ENCODE assay signal across 8 cellular contexts in genomic region chr5:95808686-95809413, GRCh38. TPM values are rescaled to one million over a fixed set of nuclear protein-coding genes. Genes with fewer than 3 reads are reported as not detected.
A peak's percentile ranks its signal among the peaks of the same experiment; 100 is the strongest.
DNase-seq lines count a peak whose midpoint lies in the region; ATAC-seq and TF ChIP-seq lines count a peak whose summit lies in the region.

No MANE protein-coding gene starts in this region.

- no peak for TF ChIP-seq CTCF in mucosa of descending colon (IDR thresholded peaks at IDR 0.05)

- no peaks in the 10 kb centered on the region for H3K27me3 Mint-ChIP-seq in central memory CD8-positive, alpha-beta T cell

- no peaks in the 10 kb centered on the region for H3K9me3 ChIP-seq in mucosa of descending colon

- ATAC-seq in GM19328 (IDR thresholded peaks at IDR 0.05; ENCODE audit: unreplicated experiment) (peak; percentile 100), HG03342 (IDR thresholded peaks at IDR 0.05; ENCODE audit: unreplicated experiment) (peak; percentile 100), mucosa of descending colon (peak; percentile 85)
- peak; percentile 100 for ATAC-seq in central memory CD8-positive, alpha-beta T cell (replicated peaks; ENCODE audit: extremely low read depth, poor library complexity, severe bottlenecking)

- no peaks in the 10 kb centered on the region for H3K36me3 ChIP-seq in mucosa of descending colon (ENCODE audit: low read depth)

- peak; percentile 65 for DNase-seq in AG20443 (ENCODE audit: low spot score)
- peak; percentile 66 for DNase-seq in UCSD-AML1 (lab: John Stamatoyannopoulos, UW; ENCODE audit: unreplicated experiment)
- peak; percentile 55 to 75 for DNase-seq in central memory CD8-positive, alpha-beta T cell (ENCODE audit: low spot score in 2 of 2)
- DNase-seq in mucosa of descending colon = peak; percentile 69 to 89 (median 75)
- peak; percentile 64 for DNase-seq in stimulated activated naive CD4-positive, alpha-beta T cell treated with Interleukin-2 at 50 U/mL for 16 hours (lab: John Stamatoyannopoulos, UW)
- DNase-seq in NCI-H1048 (lab: John Stamatoyannopoulos, UW) = no peak

- H3K4me1 ChIP-seq in mucosa of descending colon (ENCODE audit: low read depth) = peaks cover 55% of the 10 kb centered on the region

- H3K36me3 Mint-ChIP-seq in central memory CD8-positive, alpha-beta T cell (ENCODE audit: insufficient read depth) = peaks cover 8% of the 10 kb centered on the region

- intact Hi-C loops in mucosa of descending colon (cut with DNase I, micrococcal nuclease) = no loop called here

- H3K27ac Mint-ChIP-seq in central memory CD8-positive, alpha-beta T cell (ENCODE audit: low read depth) = peak overlapping the region; percentile 90

- H3K4me3 Mint-ChIP-seq in central memory CD8-positive, alpha-beta T cell = peak overlapping the region; percentile 48

- no peaks in the 10 kb centered on the region for H3K9me3 Mint-ChIP-seq in central memory CD8-positive, alpha-beta T cell

- H3K4me1 Mint-ChIP-seq in central memory CD8-positive, alpha-beta T cell = peaks cover 58% of the 10 kb centered on the region

- H3K4me3 ChIP-seq in mucosa of descending colon = no peak overlapping the region

RNA-seq across cellular contexts. Expression of gene GLRX, which starts 13.7 kb away (rescaled TPM):
- total RNA-seq in mucosa of descending colon = 10 to 100 TPM; 40.6 to 90.5 (median 65.5) TPM
